In genomic region chr17:81034779-81035388, GRCh38 we compare ENCODE assay signal across 1 cellular context.
TF ChIP-seq lines count a peak whose summit lies in the region.

Gene BAIAP2 (plus strand): TSS chr17:81035151. CDS start chr17:81035255, 104 bp downstream.

TF ChIP-seq in HepG2, 621 proteins besides CTCF, POLR2A, EP300 and RAD21 (continued from another document and continues in another):
- TF ChIP-seq BCLAF1 (IDR thresholded peaks at IDR 0.05) (no peak), ZNF891 (CRISPR knock-in tag; IDR thresholded peaks at IDR 0.05) (peak; percentile 82; the same call in 1 of the 2 replicates), RAD51 (IDR thresholded peaks at IDR 0.05; ENCODE audit: borderline replicate concordance) (no peak), ZNF318 (CRISPR knock-in tag; IDR thresholded peaks at IDR 0.05) (no peak), ZNF572 (CRISPR knock-in tag; IDR thresholded peaks at IDR 0.05) (no peak), ZNF3 (CRISPR knock-in tag; IDR thresholded peaks at IDR 0.05) (no peak), TCF12 (IDR thresholded peaks at IDR 0.05) (no peak), TCF12 (CRISPR knock-in tag; IDR thresholded peaks at IDR 0.05) (no peak), RBM39 (IDR thresholded peaks at IDR 0.05; ENCODE audit: low read depth, low read length, poor library complexity, severe bottlenecking) (peak; percentile 59), HNRNPUL1 (IDR thresholded peaks at IDR 0.05; ENCODE audit: low read depth, low read length) (no peak), RFX1 (IDR thresholded peaks at IDR 0.05) (no peak), HMGXB3 (CRISPR knock-in tag; IDR thresholded peaks at IDR 0.05; ENCODE audit: borderline replicate concordance) (no peak; the same call in 1 of the 2 replicates), ZNF274 (CRISPR knock-in tag; IDR thresholded peaks at IDR 0.05) (0 out of 2 replicates have a peak, but pooled peaks have one; percentile 69), LRRFIP1 (CRISPR knock-in tag; conservative IDR thresholded peaks at IDR 0.05) (no peak), GPBP1L1 (CRISPR knock-in tag; IDR thresholded peaks at IDR 0.05) (no peak), ZNF232 (CRISPR knock-in tag; IDR thresholded peaks at IDR 0.05; ENCODE audit: borderline replicate concordance) (no peak; the same call in 1 of the 2 replicates), FIP1L1 (IDR thresholded peaks at IDR 0.05; ENCODE audit: borderline replicate concordance, insufficient read depth, low read depth, low read length) (no peak), ZNF282 (IDR thresholded peaks at IDR 0.05; ENCODE audit: partially characterized antibody) (no peak), ZGPAT (CRISPR knock-in tag; IDR thresholded peaks at IDR 0.05) (no peak), ZNF296 (CRISPR knock-in tag; conservative IDR thresholded peaks at IDR 0.05) (no peak), ZNF597 (CRISPR knock-in tag; IDR thresholded peaks at IDR 0.05) (no peak), FOXM1 (CRISPR knock-in tag; IDR thresholded peaks at IDR 0.05) (no peak), ZNF781 (CRISPR knock-in tag; IDR thresholded peaks at IDR 0.05; ENCODE audit: borderline replicate concordance, not compliant biosample characterization) (no peak), HNRNPH1 (optimal IDR thresholded peaks at IDR 0.05; ENCODE audit: low read depth, low read length) (no peak), TRIM22 (IDR thresholded peaks at IDR 0.05) (no peak), ZNF503 (CRISPR knock-in tag; IDR thresholded peaks at IDR 0.05) (no peak; the same call in 1 of the 2 replicates)
